Comparison of ENCODE assay signal across 17 cellular contexts in genomic region chr11:28536504-28537267, GRCh38.
DNase-seq lines count a peak whose midpoint lies in the region; ATAC-seq and TF ChIP-seq lines count a peak whose summit lies in the region.
"Had no signal": no experiment of that assay in that cellular context is flagged by ENCODE, and none has a peak within 500 bp of the region (broad histone marks: within the 10 kb centered on the region; RNA-seq: fewer than 3 reads in every experiment).

No MANE protein-coding gene starts in this region.

- H3K4me2 ChIP-seq in mammary epithelial cell (ENCODE audit: insufficient read depth, low read depth, low read length): no peak overlapping the region
- H3K4me2 ChIP-seq: BLaER1 had no signal

- peak; percentile 27 for DNase-seq in mammary epithelial cell
- no peak for DNase-seq in MCF 10A (ENCODE audit: unreplicated experiment)
- no peak for DNase-seq in RWPE2 (ENCODE audit: low spot score)
- no peak for DNase-seq in glomerular visceral epithelial cell (ENCODE audit: extremely low spot score)
- no peak for DNase-seq in activated T-helper 2 cell treated with anti-CD3 and anti-CD28 coated beads, Interferon-gamma antibody, Interleukin-2, Interleukin-4, amounts not matched to agents 10 μg/mL and 5 μg/mL and 100 μg/mL, durations not matched to agents 14 hours and 24 hours and 36 hours (ENCODE audit: low spot score)
- no peak for DNase-seq in CD14-positive monocyte (ENCODE audit: low spot score)
- DNase-seq in NCI-H1105 (lab: John Stamatoyannopoulos, UW): no peak
- DNase-seq: AML-193; CD4-positive, alpha-beta T cell; DMS79; GM23248; H7; KBM-7 had no signal

- in situ Hi-C loops in mammary epithelial cell (cut with MboI; ENCODE audit: low sequenced_read_pairs in 2 of 2): loop anchor here in 1 of 2 donors (25.0 kb wide), 1 partner anchor 824 kb away; the partner anchor contains the start of gene BDNF

- peak overlapping the region; percentile 14 for H2AFZ ChIP-seq in mammary epithelial cell (ENCODE audit: low read depth, low read length)
- H2AFZ ChIP-seq: GM23248 had no signal

- no peak overlapping the region for H3K9ac ChIP-seq in mammary epithelial cell (ENCODE audit: insufficient read depth, low read length)
- H3K9ac ChIP-seq: BLaER1, GM23248 had no signal

- POLR2A ChIA-PET in MCF 10A (lab: Yijun Ruan, JAX): no interaction called here

- no peak overlapping the region for H3K27ac Mint-ChIP-seq in MCF 10A (ENCODE audit: low read depth, unreplicated experiment)
- no peak overlapping the region for H3K27ac Mint-ChIP-seq in activated T-helper 2 cell treated with anti-CD3 and anti-CD28 coated beads, Interferon-gamma antibody, Interleukin-2, Interleukin-4, amounts not matched to agents 10 μg/mL and 5 μg/mL and 100 μg/mL, durations not matched to agents 14 hours and 24 hours and 36 hours
- H3K27ac Mint-ChIP-seq in CD14-positive monocyte: no peak overlapping the region
- H3K27ac Mint-ChIP-seq: CD4-positive, alpha-beta T cell had no signal

- H3K4me3 Mint-ChIP-seq in MCF 10A (ENCODE audit: unreplicated experiment) (no peak overlapping the region), CD14-positive monocyte (no peak overlapping the region)
- H3K4me3 Mint-ChIP-seq in activated T-helper 2 cell treated with anti-CD3 and anti-CD28 coated beads, Interferon-gamma antibody, Interleukin-2, Interleukin-4, amounts not matched to agents 10 μg/mL and 5 μg/mL and 100 μg/mL, durations not matched to agents 14 hours and 24 hours and 36 hours (ENCODE audit: low read depth): no peak overlapping the region
- H3K4me3 Mint-ChIP-seq: CD4-positive, alpha-beta T cell had no signal

- no peak for TF ChIP-seq CTCF in mammary epithelial cell (conservative IDR thresholded peaks at IDR 0.05 in 1 of 2, IDR thresholded peaks at IDR 0.05 in 1 of 2; ENCODE audit: extremely low read depth in 1 of 2, insufficient read depth in 1 of 2, low read depth in 1 of 2, low read length in 2 of 2)
- no peak for TF ChIP-seq CTCF in MCF 10A (IDR thresholded peaks at IDR 0.05; ENCODE audit: unreplicated experiment)
- TF ChIP-seq CTCF in RWPE2 (IDR thresholded peaks at IDR 0.05; ENCODE audit: poor library complexity, severe bottlenecking): no peak
- no peak for TF ChIP-seq CTCF in CD14-positive monocyte (IDR thresholded peaks at IDR 0.05)

- no peaks in the 10 kb centered on the region for H3K9me3 ChIP-seq in mammary epithelial cell (replicated peaks; ENCODE audit: insufficient read depth, low read length)
- H3K9me3 ChIP-seq in RWPE2 (ENCODE audit: severe bottlenecking): no peaks in the 10 kb centered on the region
- H3K9me3 ChIP-seq: BLaER1 had no signal

- H3K36me3 ChIP-seq in mammary epithelial cell (ENCODE audit: insufficient read depth, low read length): no peaks in the 10 kb centered on the region
- no peaks in the 10 kb centered on the region for H3K36me3 ChIP-seq in RWPE2 (ENCODE audit: low read depth)
- H3K36me3 ChIP-seq: BLaER1 had no signal

- H3K36me3 Mint-ChIP-seq in MCF 10A (ENCODE audit: insufficient read depth, unreplicated experiment) (peaks cover 6% of the 10 kb centered on the region), CD14-positive monocyte (no peaks in the 10 kb centered on the region)
- no peaks in the 10 kb centered on the region for H3K36me3 Mint-ChIP-seq in activated T-helper 2 cell treated with anti-CD3 and anti-CD28 coated beads, Interferon-gamma antibody, Interleukin-2, Interleukin-4, amounts not matched to agents 10 μg/mL and 5 μg/mL and 100 μg/mL, durations not matched to agents 14 hours and 24 hours and 36 hours (ENCODE audit: low read depth)

- 37% methylated on average over 2 of the region's 2 CpGs for WGBS in mammary epithelial cell (ENCODE audit: low coverage, missing lambda C conversion rate)

- H3K27me3 Mint-ChIP-seq in MCF 10A (ENCODE audit: insufficient read depth, unreplicated experiment) (no peaks in the 10 kb centered on the region), CD14-positive monocyte (ENCODE audit: low read depth in 3 of 3) (no peaks in the 10 kb centered on the region)
- no peaks in the 10 kb centered on the region for H3K27me3 Mint-ChIP-seq in activated T-helper 2 cell treated with anti-CD3 and anti-CD28 coated beads, Interferon-gamma antibody, Interleukin-2, Interleukin-4, amounts not matched to agents 10 μg/mL and 5 μg/mL and 100 μg/mL, durations not matched to agents 14 hours and 24 hours and 36 hours (ENCODE audit: low read depth)
- H3K27me3 Mint-ChIP-seq: CD4-positive, alpha-beta T cell had no signal

- H3K9me3 Mint-ChIP-seq in MCF 10A (ENCODE audit: unreplicated experiment): no peaks in the 10 kb centered on the region
- no peaks in the 10 kb centered on the region for H3K9me3 Mint-ChIP-seq in activated T-helper 2 cell treated with anti-CD3 and anti-CD28 coated beads, Interferon-gamma antibody, Interleukin-2, Interleukin-4, amounts not matched to agents 10 μg/mL and 5 μg/mL and 100 μg/mL, durations not matched to agents 14 hours and 24 hours and 36 hours
- H3K9me3 Mint-ChIP-seq in CD14-positive monocyte: peaks cover 0 to 3% (median 0%) of the 10 kb centered on the region in 7 donors
- H3K9me3 Mint-ChIP-seq: CD4-positive, alpha-beta T cell had no signal

- H3K4me1 Mint-ChIP-seq in MCF 10A (ENCODE audit: insufficient read depth, unreplicated experiment): no peaks in the 10 kb centered on the region
- no peaks in the 10 kb centered on the region for H3K4me1 Mint-ChIP-seq in activated T-helper 2 cell treated with anti-CD3 and anti-CD28 coated beads, Interferon-gamma antibody, Interleukin-2, Interleukin-4, amounts not matched to agents 10 μg/mL and 5 μg/mL and 100 μg/mL, durations not matched to agents 14 hours and 24 hours and 36 hours (ENCODE audit: low read depth)
- H3K4me1 Mint-ChIP-seq in CD14-positive monocyte: no peaks in the 10 kb centered on the region

- BruUV-seq in mammary epithelial cell (replicated peaks; lab: Mats Ljungman, UMichigan) (no TSS peak), MCF 10A (replicated peaks; lab: Mats Ljungman, UMichigan) (no TSS peak)

- intact Hi-C loops in mammary epithelial cell (cut with micrococcal nuclease): loop anchor here (10.0 kb wide), 1 partner anchor 478 kb away; no protein-coding TSS in a partner anchor
- intact Hi-C loops in MCF 10A (cut with micrococcal nuclease): no loop called here
- intact Hi-C loops in activated T-helper 2 cell treated with anti-CD3 and anti-CD28 coated beads, Interferon-gamma antibody, Interleukin-2, Interleukin-4, amounts not matched to agents 10 μg/mL and 5 μg/mL and 100 μg/mL, durations not matched to agents 14 hours and 24 hours and 36 hours (cut with micrococcal nuclease): no loop called here
- intact Hi-C loops in CD14-positive monocyte (cut with micrococcal nuclease): no loop called here

- H3K4me3 ChIP-seq in mammary epithelial cell (replicated peaks in 1 of 3; ENCODE audit: insufficient read depth in 1 of 3, low read depth in 2 of 3, low read length in 3 of 3): no peak overlapping the region
- H3K4me3 ChIP-seq in RWPE2 (ENCODE audit: severe bottlenecking): no peak overlapping the region
- H3K4me3 ChIP-seq: BLaER1, GM12878, GM23248 had no signal

- ATAC-seq in RWPE2 (ENCODE audit: low read depth): no peak
- ATAC-seq in esophagus mucosa: peak; percentile 77
- ATAC-seq: GM12878 had no signal

- no peaks in the 10 kb centered on the region for H3K79me2 ChIP-seq in mammary epithelial cell (ENCODE audit: insufficient read depth, low read length)

- H3K27me3 ChIP-seq in mammary epithelial cell (ENCODE audit: insufficient read depth, low read length) (no peaks in the 10 kb centered on the region), RWPE2 (ENCODE audit: insufficient read depth, poor library complexity, severe bottlenecking) (no peaks in the 10 kb centered on the region)
- H3K27me3 ChIP-seq: BLaER1 had no signal

- dilution Hi-C loops in mammary epithelial cell (cut with HindIII; ENCODE audit: low sequenced_read_pairs): no loop called here

- no peaks in the 10 kb centered on the region for H4K20me1 ChIP-seq in mammary epithelial cell (ENCODE audit: insufficient read depth, low read length)
- H4K20me1 ChIP-seq: BLaER1 had no signal

- CTCF ChIA-PET in mammary epithelial cell (lab: Charles Lee; ENCODE audit: low non-redundant PET): no interaction called here
- CTCF ChIA-PET in MCF 10A (lab: Yijun Ruan, JAX): no interaction called here

- peaks cover 10% of the 10 kb centered on the region for H3K4me1 ChIP-seq in mammary epithelial cell (ENCODE audit: insufficient read depth, low read length)
- peaks cover 25% of the 10 kb centered on the region for H3K4me1 ChIP-seq in RWPE2 (ENCODE audit: insufficient read depth, poor library complexity, severe bottlenecking)
- H3K4me1 ChIP-seq: BLaER1 had no signal

- H3K27ac ChIP-seq in mammary epithelial cell (ENCODE audit: insufficient read depth, low read depth, low read length): peak overlapping the region; percentile 60
- H3K27ac ChIP-seq in RWPE2 (ENCODE audit: poor library complexity, severe bottlenecking): peak overlapping the region; percentile 8
- H3K27ac ChIP-seq: 22Rv1, BLaER1, GM23248 had no signal
